In the genomic region with DNA sequence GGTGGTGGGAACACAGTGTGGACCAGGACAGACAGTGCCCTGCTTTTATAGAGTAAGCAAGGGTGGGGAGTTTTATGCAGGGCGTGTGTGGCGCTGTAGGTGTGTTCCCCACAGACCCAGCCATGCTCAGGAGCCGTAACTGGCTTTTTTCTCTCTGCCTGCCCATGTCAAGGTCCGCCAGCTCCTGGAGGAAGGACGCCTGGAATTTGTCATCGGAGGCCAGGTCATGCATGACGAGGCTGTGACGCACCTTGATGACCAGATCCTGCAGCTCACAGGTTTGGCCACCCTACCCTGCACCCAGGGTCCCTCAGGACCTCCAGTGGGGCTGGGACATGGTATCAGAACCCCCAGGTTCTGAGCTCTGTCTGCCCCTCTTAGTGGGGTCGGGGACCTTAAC, we compare ENCODE assay signal across 11 cellular contexts.
"Had no signal": no experiment of that assay in that cellular context is flagged by ENCODE, and none has a peak within 500 bp of the region (broad histone marks: within the 10 kb centered on the region; RNA-seq: fewer than 3 reads in every experiment).

No MANE protein-coding gene starts in this region.

- H3K27ac Mint-ChIP-seq: HFFc6, IgD-negative memory B cell had no signal

- H3K4me1 ChIP-seq: HAP-1 had no signal

- H3K9me3 ChIP-seq: HAP-1 had no signal

- H3K4me3 ChIP-seq: GM23248, HAP-1, K562 had no signal

- H3K27ac ChIP-seq: GM23248, HL-60 had no signal

- DNase-seq: GM23248, GOT3, H7, HFFc6, KG1 had no signal

- H3K27me3 Mint-ChIP-seq: IgD-negative memory B cell had no signal

- H3K9me3 Mint-ChIP-seq: HFFc6, IgD-negative memory B cell had no signal

- ATAC-seq: HCT116, HepG2, K562 had no signal

- H3K4me3 Mint-ChIP-seq: HFFc6 had no signal
